Comparison of ENCODE assay signal across 18 cellular contexts in the genomic region with DNA sequence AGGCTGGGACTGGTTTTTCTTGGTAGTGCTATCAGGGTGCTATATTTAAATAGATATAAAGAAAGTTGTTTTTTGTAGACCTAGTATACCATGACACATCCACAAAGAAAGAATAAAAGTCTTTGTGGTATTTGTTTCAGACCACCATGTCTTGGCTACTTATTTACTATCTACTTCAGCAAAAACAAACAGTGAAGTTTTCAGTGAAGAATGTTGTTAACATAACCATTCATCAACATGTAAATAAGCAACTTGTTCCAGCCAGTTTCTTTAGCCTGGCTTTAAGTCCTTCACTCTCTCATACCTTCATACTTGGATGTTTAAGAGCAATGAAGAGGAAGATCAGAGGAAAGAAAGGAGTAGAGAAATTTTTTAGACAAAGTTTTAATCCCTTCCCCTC.
A peak's percentile ranks its signal among the peaks of the same experiment; 100 is the strongest.
DNase-seq lines count a peak whose midpoint lies in the region; ATAC-seq and TF ChIP-seq lines count a peak whose summit lies in the region.
"Had no signal": no experiment of that assay in that cellular context is flagged by ENCODE, and none has a peak within 500 bp of the region (broad histone marks: within the 10 kb centered on the region; RNA-seq: fewer than 3 reads in every experiment).

No MANE protein-coding gene starts in this region.

- no peak overlapping the region for H3K4me3 ChIP-seq in PC-3 (ENCODE audit: low read length)
- H3K4me3 ChIP-seq: BLaER1 had no signal

- no peak overlapping the region for H3K9ac ChIP-seq in PC-3 (ENCODE audit: low read length)
- H3K9ac ChIP-seq: BLaER1, KMS-11 had no signal

- H3K4me1 Mint-ChIP-seq in progenitor cell of endocrine pancreas (ENCODE audit: low read depth) (peaks cover 16% of the 10 kb centered on the region), type B pancreatic cell (ENCODE audit: unreplicated experiment) (no peaks in the 10 kb centered on the region)
- H3K4me1 Mint-ChIP-seq: CD8-positive, alpha-beta memory T cell had no signal

- no peaks in the 10 kb centered on the region for H3K9me3 ChIP-seq in PC-3 (ENCODE audit: low read length)
- H3K9me3 ChIP-seq: BLaER1 had no signal

- no peaks in the 10 kb centered on the region for H3K36me3 Mint-ChIP-seq in progenitor cell of endocrine pancreas (ENCODE audit: insufficient read depth)
- no peaks in the 10 kb centered on the region for H3K36me3 Mint-ChIP-seq in type B pancreatic cell
- H3K36me3 Mint-ChIP-seq: CD8-positive, alpha-beta memory T cell had no signal

- DNase-seq in PC-3 (peak; percentile 2), foreskin melanocyte (peak; percentile 5), progenitor cell of endocrine pancreas (ENCODE audit: low spot score, unreplicated experiment) (no peak), type B pancreatic cell (ENCODE audit: extremely low spot score, unreplicated experiment) (no peak), mucosa of gallbladder (ENCODE audit: low spot score) (no peak), NCI-H446 (lab: John Stamatoyannopoulos, UW) (no peak)
- DNase-seq: CD8-positive, alpha-beta memory T cell; EL; NCI-H1092; NCI-H1694; NCI-H2171; NCI-H82; SHP77 had no signal

- H3K27ac Mint-ChIP-seq in progenitor cell of endocrine pancreas: peak overlapping the region; percentile 94
- no peak overlapping the region for H3K27ac Mint-ChIP-seq in type B pancreatic cell
- H3K27ac Mint-ChIP-seq: CD8-positive, alpha-beta memory T cell had no signal

- no peaks in the 10 kb centered on the region for H3K9me2 ChIP-seq in PC-3 (replicated peaks; ENCODE audit: low read length)

- H3K4me1 ChIP-seq in PC-3 (ENCODE audit: insufficient read depth, low read length): no peaks in the 10 kb centered on the region
- H3K4me1 ChIP-seq: BLaER1 had no signal

- H4K20me1 ChIP-seq in PC-3 (ENCODE audit: low read length): no peaks in the 10 kb centered on the region
- H4K20me1 ChIP-seq: BLaER1 had no signal

- ATAC-seq in GM19438 (IDR thresholded peaks at IDR 0.05; ENCODE audit: low read depth, unreplicated experiment) (peak; percentile 69), PC-3 (no peak)
- ATAC-seq: HCT116 had no signal

- H3K27ac ChIP-seq in PC-3 (ENCODE audit: low read length): no peak overlapping the region
- H3K27ac ChIP-seq: BLaER1, HL-60, KMS-11 had no signal

- no TSS peak for BruUV-seq in PC-3 (replicated peaks; lab: Mats Ljungman, UMichigan)

- H3K27me3 ChIP-seq in PC-3 (ENCODE audit: low read length): no peaks in the 10 kb centered on the region
- H3K27me3 ChIP-seq: BLaER1 had no signal

- no peak overlapping the region for H2AFZ ChIP-seq in PC-3 (ENCODE audit: low read length)

- CTCF ChIA-PET in PC-3 (lab: Charles Lee): no interaction called here

- H3K79me2 ChIP-seq in PC-3 (ENCODE audit: low read length): no peaks in the 10 kb centered on the region

- H3K36me3 ChIP-seq in PC-3 (ENCODE audit: low read depth, low read length): no peaks in the 10 kb centered on the region
- H3K36me3 ChIP-seq: BLaER1 had no signal

- H3K4me2 ChIP-seq in PC-3 (ENCODE audit: low read length): no peak overlapping the region
- H3K4me2 ChIP-seq: BLaER1, KMS-11 had no signal

- intact Hi-C loops in PC-3 (cut with micrococcal nuclease): no loop called here

- no peaks in the 10 kb centered on the region for H3F3A ChIP-seq in PC-3 (ENCODE audit: low read length, unreplicated experiment)

- H3K27me3 Mint-ChIP-seq in progenitor cell of endocrine pancreas: no peaks in the 10 kb centered on the region
- no peaks in the 10 kb centered on the region for H3K27me3 Mint-ChIP-seq in type B pancreatic cell
- H3K27me3 Mint-ChIP-seq: CD8-positive, alpha-beta memory T cell had no signal

- peaks cover 7% of the 10 kb centered on the region for H3K9me3 Mint-ChIP-seq in progenitor cell of endocrine pancreas (ENCODE audit: low read depth)
- no peaks in the 10 kb centered on the region for H3K9me3 Mint-ChIP-seq in type B pancreatic cell

- POLR2A ChIA-PET in PC-3 (lab: Charles Lee; ENCODE audit: unreplicated experiment): no interaction called here

- no peak overlapping the region for H3K4me3 Mint-ChIP-seq in progenitor cell of endocrine pancreas (ENCODE audit: low read depth)
- H3K4me3 Mint-ChIP-seq in type B pancreatic cell: no peak overlapping the region
- H3K4me3 Mint-ChIP-seq: CD8-positive, alpha-beta memory T cell had no signal

- no peak for TF ChIP-seq CTCF in PC-3 (conservative IDR thresholded peaks at IDR 0.05; ENCODE audit: low read depth, low read length)
- no peak for TF ChIP-seq CTCF in progenitor cell of endocrine pancreas (IDR thresholded peaks at IDR 0.05; ENCODE audit: unreplicated experiment)
- TF ChIP-seq CTCF in type B pancreatic cell (conservative IDR thresholded peaks at IDR 0.05): no peak

Comparison
In these comparisons a context has a peak if more than half of its experiments do, and no peak if none do; other contexts are left out.
1. DNase-seq: peak in PC-3 (single experiment) and foreskin melanocyte (single experiment); none in progenitor cell of endocrine pancreas (single experiment), type B pancreatic cell (single experiment), mucosa of gallbladder (single experiment) and NCI-H446 (0 of 2).